In genomic region chr11:8641332-8641731, GRCh38 we compare ENCODE assay signal across 21 cellular contexts. TPM values are rescaled to one million over a fixed set of nuclear protein-coding genes. Genes with fewer than 3 reads are reported as not detected.
DNase-seq lines count a peak whose midpoint lies in the region; ATAC-seq and TF ChIP-seq lines count a peak whose summit lies in the region.
"Had no signal": no experiment of that assay in that cellular context is flagged by ENCODE, and none has a peak within 500 bp of the region (broad histone marks: within the 10 kb centered on the region; RNA-seq: fewer than 3 reads in every experiment).

No MANE protein-coding gene starts in this region.

- no peak for TF ChIP-seq CTCF in activated CD8-positive, alpha-beta T cell treated with anti-CD3 and anti-CD28 coated beads for 36 hours (IDR thresholded peaks at IDR 0.05)
- TF ChIP-seq CTCF in GM13976 (IDR thresholded peaks at IDR 0.05; ENCODE audit: borderline replicate concordance, control extremely low read depth, extremely low read depth, insufficient read depth, missing control alignments): no peak
- TF ChIP-seq CTCF in WTC11 (IDR thresholded peaks at IDR 0.05): no peak

- no peak for ATAC-seq in activated CD8-positive, alpha-beta T cell treated with anti-CD3 and anti-CD28 coated beads for 36 hours
- no peak for ATAC-seq in activated CD8-positive, alpha-beta T cell treated with anti-CD3 and anti-CD28 coated beads, Interleukin-2, amount 10 ng/mL, durations not matched to agents 7 days and 5 days
- ATAC-seq in WTC11 (peak; percentile 15; the same call in 1 of the 2 replicates), esophagus mucosa (peak; percentile 38), HG02840 (IDR thresholded peaks at IDR 0.05; ENCODE audit: low FRiP score, unreplicated experiment) (no peak), GM19395 (IDR thresholded peaks at IDR 0.05; ENCODE audit: unreplicated experiment) (no peak)

- intact Hi-C loops in activated CD8-positive, alpha-beta T cell treated with anti-CD3 and anti-CD28 coated beads for 36 hours (cut with micrococcal nuclease): no loop called here

- H3K4me1 Mint-ChIP-seq in activated CD8-positive, alpha-beta T cell treated with anti-CD3 and anti-CD28 coated beads for 36 hours (ENCODE audit: low read depth): peaks cover 11% of the 10 kb centered on the region
- peaks cover 6% of the 10 kb centered on the region for H3K4me1 Mint-ChIP-seq in activated CD8-positive, alpha-beta T cell treated with anti-CD3 and anti-CD28 coated beads, Interleukin-2, amount 10 ng/mL, durations not matched to agents 7 days and 5 days (ENCODE audit: low read depth)
- H3K4me1 Mint-ChIP-seq in WTC11: peaks cover 28% of the 10 kb centered on the region

- no peak overlapping the region for H3K4me3 Mint-ChIP-seq in activated CD8-positive, alpha-beta T cell treated with anti-CD3 and anti-CD28 coated beads for 36 hours
- no peak overlapping the region for H3K4me3 Mint-ChIP-seq in activated CD8-positive, alpha-beta T cell treated with anti-CD3 and anti-CD28 coated beads, Interleukin-2, amount 10 ng/mL, durations not matched to agents 7 days and 5 days
- H3K4me3 Mint-ChIP-seq in WTC11: no peak overlapping the region

- H3K36me3 Mint-ChIP-seq in activated CD8-positive, alpha-beta T cell treated with anti-CD3 and anti-CD28 coated beads for 36 hours (ENCODE audit: low read depth): peaks cover 58% of the 10 kb centered on the region
- H3K36me3 Mint-ChIP-seq in activated CD8-positive, alpha-beta T cell treated with anti-CD3 and anti-CD28 coated beads, Interleukin-2, amount 10 ng/mL, durations not matched to agents 7 days and 5 days (ENCODE audit: low read depth): peaks cover 39% of the 10 kb centered on the region
- H3K36me3 Mint-ChIP-seq in WTC11: peaks cover 11% of the 10 kb centered on the region; the same call in 1 of the 2 replicates

- POLR2A ChIA-PET in activated CD8-positive, alpha-beta T cell treated with anti-CD3 and anti-CD28 coated beads for 36 hours (lab: Charles Lee): no interaction called here
- POLR2A ChIA-PET in activated CD8-positive, alpha-beta T cell treated with anti-CD3 and anti-CD28 coated beads, Interleukin-2, amount 10 ng/mL, durations not matched to agents 7 days and 5 days (lab: Charles Lee): no interaction called here
- POLR2A ChIA-PET in WTC11 (lab: Charles Lee): no interaction called here

- peak; percentile 16 for DNase-seq in activated CD8-positive, alpha-beta T cell treated with anti-CD3 and anti-CD28 coated beads for 36 hours
- DNase-seq in activated CD8-positive, alpha-beta T cell treated with anti-CD3 and anti-CD28 coated beads, Interleukin-2, amount 10 ng/mL, durations not matched to agents 7 days and 5 days: no peak
- DNase-seq in GM13976 (ENCODE audit: low spot score) (peak; percentile 24), WTC11 (ENCODE audit: low spot score) (no peak)
- DNase-seq: 8988T, ACHN, Calu3, DND-41, GOT3, HCEC 1CT, NCI-H146, NCI-H1930, NCI-H2107, NCI-H446 treated with DMSO at 0.1 percent for 48 hours, NCI-H526 treated with DMSO at 0.1 percent for 48 hours, OCI-M1, SK-N-SH had no signal

- H3K27ac Mint-ChIP-seq in activated CD8-positive, alpha-beta T cell treated with anti-CD3 and anti-CD28 coated beads for 36 hours: peak overlapping the region; percentile 36
- H3K27ac Mint-ChIP-seq in activated CD8-positive, alpha-beta T cell treated with anti-CD3 and anti-CD28 coated beads, Interleukin-2, amount 10 ng/mL, durations not matched to agents 7 days and 5 days: no peak overlapping the region
- H3K27ac Mint-ChIP-seq in WTC11: no peak overlapping the region

- H3K9me3 Mint-ChIP-seq in activated CD8-positive, alpha-beta T cell treated with anti-CD3 and anti-CD28 coated beads for 36 hours: peaks cover 5% of the 10 kb centered on the region
- H3K9me3 Mint-ChIP-seq in activated CD8-positive, alpha-beta T cell treated with anti-CD3 and anti-CD28 coated beads, Interleukin-2, amount 10 ng/mL, durations not matched to agents 7 days and 5 days (ENCODE audit: insufficient read depth): no peaks in the 10 kb centered on the region
- H3K9me3 Mint-ChIP-seq in WTC11: peaks cover 6% of the 10 kb centered on the region

- CTCF ChIA-PET in activated CD8-positive, alpha-beta T cell treated with anti-CD3 and anti-CD28 coated beads for 36 hours (lab: Charles Lee): no interaction called here
- CTCF ChIA-PET in activated CD8-positive, alpha-beta T cell treated with anti-CD3 and anti-CD28 coated beads, Interleukin-2, amount 10 ng/mL, durations not matched to agents 7 days and 5 days (lab: Charles Lee): no interaction called here
- CTCF ChIA-PET in WTC11 (lab: Charles Lee): no interaction called here

- no peaks in the 10 kb centered on the region for H3K27me3 Mint-ChIP-seq in activated CD8-positive, alpha-beta T cell treated with anti-CD3 and anti-CD28 coated beads for 36 hours
- H3K27me3 Mint-ChIP-seq in activated CD8-positive, alpha-beta T cell treated with anti-CD3 and anti-CD28 coated beads, Interleukin-2, amount 10 ng/mL, durations not matched to agents 7 days and 5 days (ENCODE audit: low read depth): no peaks in the 10 kb centered on the region
- no peaks in the 10 kb centered on the region; the same call in 1 of the 2 replicates for H3K27me3 Mint-ChIP-seq in WTC11 (ENCODE audit: low read depth)

- in situ Hi-C loops in GM13976 (cut with MboI; ENCODE audit: low sequenced_read_pairs, unreplicated experiment): no loop called here

TF ChIP-seq in WTC11, 78 proteins besides CTCF, POLR2A, EP300 and RAD21 (continues in another document):
- no peak for TF ChIP-seq ERG (CRISPR knock-in tag; IDR thresholded peaks at IDR 0.05)
- no peak for TF ChIP-seq ZNF281 (CRISPR knock-in tag; IDR thresholded peaks at IDR 0.05)

RNA-seq across cellular contexts. Expression of gene TRIM66, which starts 41.1 kb away (rescaled TPM):
- 10 to 100 TPM; 24.7 to 28.4 TPM for total RNA-seq in activated CD8-positive, alpha-beta T cell treated with anti-CD3 and anti-CD28 coated beads for 36 hours
- total RNA-seq in activated CD8-positive, alpha-beta T cell treated with anti-CD3 and anti-CD28 coated beads, Interleukin-2, amount 10 ng/mL, durations not matched to agents 7 days and 5 days: 10 to 100 TPM; 28.1 to 28.2 TPM
- total RNA-seq in WTC11 (2021) (5.6 to 8.0 TPM (median 7.8 TPM) in 3 replicates), esophagus mucosa (11.8 TPM)

RNA-seq across cellular contexts. Expression of gene RPL27A, which starts 41.3 kb away (rescaled TPM):
- total RNA-seq in activated CD8-positive, alpha-beta T cell treated with anti-CD3 and anti-CD28 coated beads for 36 hours: 100 to 1,000 TPM; 959 to 987 TPM
- total RNA-seq in activated CD8-positive, alpha-beta T cell treated with anti-CD3 and anti-CD28 coated beads, Interleukin-2, amount 10 ng/mL, durations not matched to agents 7 days and 5 days: 100 to 1,000 TPM; 716 to 768 TPM
- total RNA-seq in WTC11 (2021) (1,103 to 1,198 TPM (median 1,179 TPM) in 3 replicates), esophagus mucosa (1,154 TPM)

RNA-seq across cellular contexts. Expression of gene STK33, which starts 47.3 kb away (rescaled TPM):
- total RNA-seq in activated CD8-positive, alpha-beta T cell treated with anti-CD3 and anti-CD28 coated beads for 36 hours: 1 to 10 TPM; 1.3 to 3.6 TPM
- total RNA-seq in activated CD8-positive, alpha-beta T cell treated with anti-CD3 and anti-CD28 coated beads, Interleukin-2, amount 10 ng/mL, durations not matched to agents 7 days and 5 days: 1 to 10 TPM; 3.7 to 3.9 TPM
- total RNA-seq in WTC11 (2021) (13.2 to 16.7 TPM (median 13.3 TPM) in 3 replicates), esophagus mucosa (0.52 TPM)
- total RNA-seq: HT-29 had no signal

Comparison
In these comparisons a context has a peak if more than half of its experiments do, and no peak if none do; other contexts are left out.
1. DNase-seq: peak in activated CD8-positive, alpha-beta T cell treated with anti-CD3 and anti-CD28 coated beads for 36 hours (single experiment) and GM13976 (single experiment); none in activated CD8-positive, alpha-beta T cell treated with anti-CD3 and anti-CD28 coated beads, Interleukin-2, amount 10 ng/mL, durations not matched to agents 7 days and 5 days (single experiment) and WTC11 (single experiment).
2. ATAC-seq: peak in WTC11 (single experiment) and esophagus mucosa (single experiment); none in activated CD8-positive, alpha-beta T cell treated with anti-CD3 and anti-CD28 coated beads for 36 hours (single experiment), activated CD8-positive, alpha-beta T cell treated with anti-CD3 and anti-CD28 coated beads, Interleukin-2, amount 10 ng/mL, durations not matched to agents 7 days and 5 days (single experiment), HG02840 (single experiment) and GM19395 (single experiment).